Comparison of ENCODE assay signal across 14 cellular contexts in genomic region chr19:934197-934840, GRCh38. TPM values are rescaled to one million over a fixed set of nuclear protein-coding genes. Genes with fewer than 3 reads are reported as not detected.
DNase-seq lines count a peak whose midpoint lies in the region; ATAC-seq and TF ChIP-seq lines count a peak whose summit lies in the region.
"Had no signal": no experiment of that assay in that cellular context is flagged by ENCODE, and none has a peak within 500 bp of the region (broad histone marks: within the 10 kb centered on the region; RNA-seq: fewer than 3 reads in every experiment).

No MANE protein-coding gene starts in this region.

- H3K4me3 Mint-ChIP-seq in progenitor cell of endocrine pancreas (ENCODE audit: low read depth), result no peak overlapping the region
- H3K4me3 Mint-ChIP-seq: endodermal cell, naive B cell had no signal

- ATAC-seq in HG02798 (IDR thresholded peaks at IDR 0.05; ENCODE audit: poor library complexity, unreplicated experiment), result no peak
- ATAC-seq in HG02885 (IDR thresholded peaks at IDR 0.05; ENCODE audit: poor library complexity, unreplicated experiment), result no peak

- H3K27me3 ChIP-seq in mucosa of rectum (ENCODE audit: control insufficient read depth in 2 of 2, insufficient read depth in 2 of 2, low read length in 2 of 2) (no peaks in the 10 kb centered on the region), tibial artery (no peaks in the 10 kb centered on the region)

- TF ChIP-seq CTCF in coronary artery (IDR thresholded peaks at IDR 0.05) (no peak), tibial artery (IDR thresholded peaks at IDR 0.05) (no peak), progenitor cell of endocrine pancreas (IDR thresholded peaks at IDR 0.05; ENCODE audit: unreplicated experiment) (no peak)

- H3K9me3 Mint-ChIP-seq in progenitor cell of endocrine pancreas (ENCODE audit: low read depth), result no peaks in the 10 kb centered on the region
- H3K9me3 Mint-ChIP-seq: endodermal cell had no signal

- no peaks in the 10 kb centered on the region for H3K27me3 Mint-ChIP-seq in progenitor cell of endocrine pancreas
- H3K27me3 Mint-ChIP-seq: naive B cell had no signal

- peak; percentile 70 for DNase-seq in DMS53 (lab: John Stamatoyannopoulos, UW)
- DNase-seq in DMS53 treated with DMSO at 0.1 percent for 48 hours (lab: John Stamatoyannopoulos, UW; ENCODE audit: unreplicated experiment), result no peak
- no peak for DNase-seq in coronary artery (ENCODE audit: low spot score)
- no peak for DNase-seq in tibial artery
- DNase-seq in progenitor cell of endocrine pancreas (ENCODE audit: low spot score, unreplicated experiment), result no peak
- DNase-seq: amniotic stem cell, endodermal cell, naive B cell, NCI-H2171 had no signal

- peaks cover 6% of the 10 kb centered on the region for H3K4me1 Mint-ChIP-seq in progenitor cell of endocrine pancreas (ENCODE audit: low read depth)
- H3K4me1 Mint-ChIP-seq: endodermal cell had no signal

- no peak overlapping the region for H3K27ac Mint-ChIP-seq in progenitor cell of endocrine pancreas
- H3K27ac Mint-ChIP-seq: endodermal cell had no signal

- H3K36me3 Mint-ChIP-seq in progenitor cell of endocrine pancreas (ENCODE audit: insufficient read depth), result peaks cover 21% of the 10 kb centered on the region
- H3K36me3 Mint-ChIP-seq: naive B cell had no signal

- no peaks in the 10 kb centered on the region for H3K36me3 ChIP-seq in mucosa of rectum (ENCODE audit: control insufficient read depth in 2 of 2, insufficient read depth in 2 of 2, low read length in 2 of 2)
- H3K36me3 ChIP-seq in tibial artery, result no peaks in the 10 kb centered on the region

- H3K27ac ChIP-seq in coronary artery (peak overlapping the region; percentile 32 to 69), mucosa of rectum (ENCODE audit: low read depth in 2 of 2, low read length in 2 of 2) (peak overlapping the region; percentile 73 to 76), tibial artery (peak overlapping the region; percentile 30 to 43)

- H3K4me1 ChIP-seq in mucosa of rectum (ENCODE audit: control insufficient read depth in 2 of 2, insufficient read depth in 2 of 2, low read length in 2 of 2), result peaks cover 17 to 24% of the 10 kb centered on the region in 2 donors
- peaks cover 0 to 32% (median 23%) of the 10 kb centered on the region in 4 donors for H3K4me1 ChIP-seq in tibial artery

- intact Hi-C loops in tibial artery (cut with DNase I; ENCODE audit: low total_unique reads), result no loop called here

- peak overlapping the region; percentile 29 for H3K4me3 ChIP-seq in coronary artery
- H3K4me3 ChIP-seq in mucosa of rectum (ENCODE audit: low read length in 2 of 2), result no peak overlapping the region
- H3K4me3 ChIP-seq in tibial artery, result no peak overlapping the region

- H3K9ac ChIP-seq in mucosa of rectum (ENCODE audit: low read depth in 1 of 2, low read length in 2 of 2), result peak overlapping the region in 1 of 2 donors; percentile 63

- H3K9me3 ChIP-seq in mucosa of rectum (ENCODE audit: control insufficient read depth in 2 of 2, low read length in 2 of 2), result no peaks in the 10 kb centered on the region
- H3K9me3 ChIP-seq in tibial artery, result no peaks in the 10 kb centered on the region

RNA-seq across cellular contexts. Expression of gene ARID3A, which starts 8.5 kb away (rescaled TPM):
- 149 and 154 TPM in 2 replicates for total RNA-seq in progenitor cell of endocrine pancreas

RNA-seq across cellular contexts. Expression of gene KISS1R, which starts 17.2 kb away (rescaled TPM):
- 5.8 and 6.1 TPM in 2 replicates for total RNA-seq in progenitor cell of endocrine pancreas
- total RNA-seq: A172, RPMI7951 had no signal

RNA-seq across cellular contexts. Expression of gene R3HDM4, which starts 21.3 kb away (rescaled TPM):
- 61.4 and 63.1 TPM in 2 replicates for total RNA-seq in progenitor cell of endocrine pancreas

RNA-seq across cellular contexts. Expression of gene RNU6-9, which starts 41.0 kb away (rescaled TPM):
- not detected in 2 replicates for total RNA-seq in progenitor cell of endocrine pancreas
- total RNA-seq: A172, endodermal cell, RPMI7951 had no signal

RNA-seq across cellular contexts. Expression of gene MED16, which starts 41.3 kb away (rescaled TPM):
- 87.2 and 91.7 TPM in 2 replicates for total RNA-seq in progenitor cell of endocrine pancreas
